In the genomic region with DNA sequence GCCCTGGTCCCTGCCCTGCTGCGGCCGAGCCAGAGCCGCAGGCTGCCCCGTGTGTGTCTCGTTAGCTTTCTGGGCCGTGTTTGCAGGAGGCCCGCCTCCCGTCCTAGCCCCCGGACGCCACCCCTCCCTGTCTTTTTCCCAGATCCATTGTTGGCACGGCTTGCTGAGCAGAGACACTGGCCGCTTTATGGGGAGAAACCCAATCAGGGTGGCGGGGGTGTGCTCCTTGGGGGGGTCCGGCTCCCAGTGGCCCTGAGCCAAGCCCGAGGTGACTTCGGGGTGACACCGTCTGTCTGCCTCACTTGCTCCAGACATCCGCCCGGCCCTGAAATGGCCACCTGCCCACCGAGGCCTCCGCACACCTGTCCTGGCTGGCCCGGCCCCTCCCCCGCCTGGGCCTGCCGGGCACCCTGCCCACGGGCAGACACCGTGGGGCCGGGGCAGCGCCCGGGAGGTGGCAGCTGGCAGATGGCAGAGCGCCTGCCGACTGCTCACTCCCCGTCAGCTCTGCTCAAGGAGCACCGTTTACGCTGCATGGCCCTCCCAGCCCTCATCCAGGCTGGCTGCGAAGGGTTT, we compare ENCODE assay signal across 9 cellular contexts. TPM values are rescaled to one million over a fixed set of nuclear protein-coding genes. Genes with fewer than 3 reads are reported as not detected.
DNase-seq lines count a peak whose midpoint lies in the region; ATAC-seq and TF ChIP-seq lines count a peak whose summit lies in the region.
"Had no signal": no experiment of that assay in that cellular context is flagged by ENCODE, and none has a peak within 500 bp of the region (broad histone marks: within the 10 kb centered on the region; RNA-seq: fewer than 3 reads in every experiment).

No MANE protein-coding gene starts in this region.

- intact Hi-C loops in Right ventricle myocardium inferior (cut with DNase I) = loop anchor here (2.0 kb wide), 1 partner anchor 14 kb away; no protein-coding TSS in a partner anchor
- intact Hi-C loops in cardiac septum (cut with DNase I) = loop anchor here (5.0 kb wide), 1 partner anchor 35 kb away; no protein-coding TSS in a partner anchor
- intact Hi-C loops in colonic mucosa (cut with DNase I) = no loop called here

- TF ChIP-seq CTCF in colonic mucosa (IDR thresholded peaks at IDR 0.05) = no peak

- DNase-seq in Right ventricle myocardium inferior (ENCODE audit: missing footprints) (no peak), cardiac septum (ENCODE audit: low spot score) (no peak), colonic mucosa (no peak)
- no peak for DNase-seq in activated effector memory CD4-positive, alpha-beta T cell treated with anti-CD3 and anti-CD28 coated beads, Interleukin-2, amount 50 U/mL, for 16 hours
- DNase-seq: stimulated activated CD4-positive, alpha-beta T cell treated with anti-CD3 and anti-CD28 coated beads, Interleukin-4, amount 100 ng/mL, for 24 hours had no signal

- H3K9ac ChIP-seq in colonic mucosa (ENCODE audit: low read depth in 2 of 2, low read length in 2 of 2) (peak overlapping the region in 1 of 2 donors; percentile 16), mucosa of rectum (ENCODE audit: low read depth in 1 of 2, low read length in 2 of 2) (peak overlapping the region; percentile 9 to 30)

- no peaks in the 10 kb centered on the region for H3K36me3 ChIP-seq in colonic mucosa
- H3K36me3 ChIP-seq in mucosa of rectum (ENCODE audit: control insufficient read depth in 2 of 2, insufficient read depth in 2 of 2, low read length in 2 of 2) = peaks cover 28 to 31% of the 10 kb centered on the region in 2 donors

- no peak overlapping the region for H3K4me3 ChIP-seq in colonic mucosa
- H3K4me3 ChIP-seq in mucosa of rectum (ENCODE audit: low read length in 2 of 2) = no peak overlapping the region

- H3K27me3 ChIP-seq in colonic mucosa = no peaks in the 10 kb centered on the region
- no peaks in the 10 kb centered on the region for H3K27me3 ChIP-seq in mucosa of rectum (ENCODE audit: control insufficient read depth in 2 of 2, insufficient read depth in 2 of 2, low read length in 2 of 2)

- H3K9me3 ChIP-seq in colonic mucosa (no peaks in the 10 kb centered on the region), mucosa of rectum (ENCODE audit: control insufficient read depth in 2 of 2, low read length in 2 of 2) (no peaks in the 10 kb centered on the region)

- H3K27ac ChIP-seq in colonic mucosa = peak overlapping the region; percentile 33
- H3K27ac ChIP-seq in mucosa of rectum (ENCODE audit: low read depth in 2 of 2, low read length in 2 of 2) = peak overlapping the region; percentile 66 to 75

- peak; percentile 29 for ATAC-seq in Right ventricle myocardium inferior
- no peak for ATAC-seq in HG03139 (IDR thresholded peaks at IDR 0.05; ENCODE audit: unreplicated experiment)
- ATAC-seq in GM18517 (IDR thresholded peaks at IDR 0.05; ENCODE audit: unreplicated experiment) = no peak
- ATAC-seq in HG03432 (IDR thresholded peaks at IDR 0.05; ENCODE audit: unreplicated experiment) = no peak

- H3K4me1 ChIP-seq in colonic mucosa = no peaks in the 10 kb centered on the region
- H3K4me1 ChIP-seq in mucosa of rectum (ENCODE audit: control insufficient read depth in 2 of 2, insufficient read depth in 2 of 2, low read length in 2 of 2) = peaks cover 44% of the 10 kb centered on the region in 2 donors

RNA-seq across cellular contexts. Expression of a gene that starts 43.1 kb away (rescaled TPM):
- 70.5 TPM for total RNA-seq in Right ventricle myocardium inferior
- total RNA-seq in cardiac septum = 78.8 TPM
- 10 to 100 TPM; 59.8 to 74.8 TPM for total RNA-seq in colonic mucosa
